ENCODE assay signal across 8 cellular contexts in genomic region chr1:151945725-151946365, GRCh38. TPM values are rescaled to one million over a fixed set of nuclear protein-coding genes. Genes with fewer than 3 reads are reported as not detected.
DNase-seq lines count a peak whose midpoint lies in the region; ATAC-seq lines count a peak whose summit lies in the region.

No MANE protein-coding gene starts in this region.

- peak; percentile 43 for DNase-seq in DMS 273 treated with DMSO at 0.1 percent for 48 hours (lab: John Stamatoyannopoulos, UW)
- peak; percentile 93 for DNase-seq in amniotic stem cell (lab: John Stamatoyannopoulos, UW)
- DNase-seq in iPS DF 4.7 (ENCODE audit: extremely low read depth, low spot score), result peak; percentile 78
- DNase-seq in stimulated activated CD4-positive, alpha-beta T cell treated with anti-CD3 and anti-CD28 coated beads, Interleukin-12 subunit alpha, Interleukin-12 subunit beta, amount 100 ng/mL, for 48 hours (ENCODE audit: low read depth in 2 of 3, low spot score in 1 of 3), result peak; percentile 55 to 63 (median 59)
- DNase-seq in retina, result no peak

- H3K9me3 Mint-ChIP-seq in IgD-negative memory B cell, result peaks cover 0 to 2% (median 0%) of the 10 kb centered on the region in 3 donors
- no peaks in the 10 kb centered on the region for H3K9me3 Mint-ChIP-seq in T-helper 1 cell treated with Interleukin-12 subunit alpha and Interleukin-12 subunit beta and Interleukin-4 antibody, amounts not matched to agents 30 μg/mL and 1 μg/mL, for 36 hours

- H3K27me3 Mint-ChIP-seq in IgD-negative memory B cell, result no peaks in the 10 kb centered on the region
- H3K27me3 Mint-ChIP-seq in T-helper 1 cell treated with Interleukin-12 subunit alpha and Interleukin-12 subunit beta and Interleukin-4 antibody, amounts not matched to agents 30 μg/mL and 1 μg/mL, for 36 hours (ENCODE audit: low read depth), result no peaks in the 10 kb centered on the region

- H3K27ac Mint-ChIP-seq in IgD-negative memory B cell, result peak overlapping the region; percentile 94 to 97 (median 96)
- peak overlapping the region; percentile 81 for H3K27ac Mint-ChIP-seq in T-helper 1 cell treated with Interleukin-12 subunit alpha and Interleukin-12 subunit beta and Interleukin-4 antibody, amounts not matched to agents 30 μg/mL and 1 μg/mL, for 36 hours

- H3K4me3 Mint-ChIP-seq in IgD-negative memory B cell, result peak overlapping the region; percentile 13 to 86 (median 62)
- peak overlapping the region; percentile 41 for H3K4me3 Mint-ChIP-seq in T-helper 1 cell treated with Interleukin-12 subunit alpha and Interleukin-12 subunit beta and Interleukin-4 antibody, amounts not matched to agents 30 μg/mL and 1 μg/mL, for 36 hours

- H3K4me1 Mint-ChIP-seq in IgD-negative memory B cell, result peaks cover 28 to 40% (median 40%) of the 10 kb centered on the region in 3 donors
- peaks cover 30% of the 10 kb centered on the region for H3K4me1 Mint-ChIP-seq in T-helper 1 cell treated with Interleukin-12 subunit alpha and Interleukin-12 subunit beta and Interleukin-4 antibody, amounts not matched to agents 30 μg/mL and 1 μg/mL, for 36 hours (ENCODE audit: low read depth)

- ATAC-seq in GM21528 (IDR thresholded peaks at IDR 0.05; ENCODE audit: low FRiP score, unreplicated experiment), result no peak

- peaks cover 2% of the 10 kb centered on the region for H3K36me3 Mint-ChIP-seq in IgD-negative memory B cell
- peaks cover 3% of the 10 kb centered on the region for H3K36me3 Mint-ChIP-seq in T-helper 1 cell treated with Interleukin-12 subunit alpha and Interleukin-12 subunit beta and Interleukin-4 antibody, amounts not matched to agents 30 μg/mL and 1 μg/mL, for 36 hours (ENCODE audit: low read depth)

RNA-seq across cellular contexts. Expression of gene THEM4, which starts 36.5 kb away (rescaled TPM):
- polyA plus RNA-seq in IgD-negative memory B cell, result 23.6 TPM

RNA-seq across cellular contexts. Expression of gene S100A10, which starts 47.8 kb away (rescaled TPM):
- 459 TPM for polyA plus RNA-seq in IgD-negative memory B cell
